ENCODE assay signal across 13 cellular contexts in genomic region chr9:120735415-120736126, GRCh38. TPM values are rescaled to one million over a fixed set of nuclear protein-coding genes. Genes with fewer than 3 reads are reported as not detected.
DNase-seq lines count a peak whose midpoint lies in the region; ATAC-seq, FAIRE-seq and TF ChIP-seq lines count a peak whose summit lies in the region.
"Had no signal": no experiment of that assay in that cellular context is flagged by ENCODE, and none has a peak within 500 bp of the region (broad histone marks: within the 10 kb centered on the region; RNA-seq: fewer than 3 reads in every experiment).

No MANE protein-coding gene starts in this region.

- POLR2A ChIA-PET in GM10248 (lab: Yijun Ruan, JAX), result interaction anchor here (0.7 kb wide), 1 partner anchor 826 kb away, joined by 3 read pairs; no protein-coding TSS in a partner anchor

- H3K27ac ChIP-seq in gastroesophageal sphincter, result peak overlapping the region in 2 of 4 donors; percentile 18 to 43
- peak overlapping the region in 1 of 2 donors; percentile 61 for H3K27ac ChIP-seq in small intestine (ENCODE audit: low read depth in 1 of 2, low read length in 1 of 2)
- H3K27ac ChIP-seq: gastrocnemius medialis had no signal

- H3K4me3 ChIP-seq in gastroesophageal sphincter (no peak overlapping the region), small intestine (ENCODE audit: low read depth in 1 of 2, low read length in 2 of 2) (no peak overlapping the region)
- H3K4me3 ChIP-seq: gastrocnemius medialis had no signal

- H3K27me3 ChIP-seq in gastroesophageal sphincter (no peaks in the 10 kb centered on the region), small intestine (ENCODE audit: control insufficient read depth in 2 of 2, insufficient read depth in 2 of 2, low read length in 2 of 2) (no peaks in the 10 kb centered on the region)
- H3K27me3 ChIP-seq: gastrocnemius medialis had no signal

- peaks cover 0 to 9% (median 4%) of the 10 kb centered on the region in 3 donors for H3K4me1 ChIP-seq in gastroesophageal sphincter
- no peaks in the 10 kb centered on the region for H3K4me1 ChIP-seq in small intestine (ENCODE audit: control insufficient read depth in 2 of 2, insufficient read depth in 1 of 2, low read depth in 1 of 2, low read length in 1 of 2)
- H3K4me1 ChIP-seq: gastrocnemius medialis had no signal

- 62 to 70% methylated on average over 3 of the region's 3 CpGs for WGBS in gastroesophageal sphincter (ENCODE audit: low coverage in 1 of 2), 2 donors
- WGBS in small intestine, 3 donors, result 64 to 71% (median 66%) methylated on average over 3 of the region's 3 CpGs

- peak; percentile 63 for ATAC-seq in GM18498 (IDR thresholded peaks at IDR 0.05; ENCODE audit: unreplicated experiment)
- peak; percentile 62 for ATAC-seq in gastroesophageal sphincter
- ATAC-seq: Panc1 had no signal

- TF ChIP-seq CTCF in gastroesophageal sphincter (IDR thresholded peaks at IDR 0.05) (no peak), GM10248 (IDR thresholded peaks at IDR 0.05; ENCODE audit: control extremely low read depth, extremely low read depth, low read depth, missing control alignments) (no peak)

- H3K36me3 ChIP-seq in gastroesophageal sphincter, result no peaks in the 10 kb centered on the region
- no peaks in the 10 kb centered on the region for H3K36me3 ChIP-seq in small intestine (ENCODE audit: control insufficient read depth in 2 of 2, insufficient read depth in 2 of 2, low read length in 2 of 2)
- H3K36me3 ChIP-seq: gastrocnemius medialis had no signal

- TF ChIP-seq POLR2A in gastroesophageal sphincter (IDR thresholded peaks at IDR 0.05), result no peak

- DNase-seq in SIG-M5 (lab: John Stamatoyannopoulos, UW) (peak; percentile 96), small intestine (peak; percentile 13), GM10248 (ENCODE audit: extremely low spot score) (no peak), NCI-H2171 (lab: John Stamatoyannopoulos, UW) (no peak), NCI-H2029 (lab: John Stamatoyannopoulos, UW) (no peak)
- DNase-seq in activated effector memory CD4-positive, alpha-beta T cell treated with anti-CD3 and anti-CD28 coated beads, Interleukin-2, amount 50 U/mL, for 16 hours, result no peak
- DNase-seq: activated CD4-positive, alpha-beta T cell treated with anti-CD3 and anti-CD28 coated beads, Interleukin-2, amount 10 ng/mL, durations not matched to agents 24 days and 14 days; DMS79; KG1 had no signal

- no peak for FAIRE-seq in small intestine (lab: Jason Lieb, UNC)

- no peak for TF ChIP-seq EP300 in gastroesophageal sphincter (IDR thresholded peaks at IDR 0.05)

- H3K9me3 ChIP-seq in gastroesophageal sphincter (no peaks in the 10 kb centered on the region), small intestine (ENCODE audit: control insufficient read depth, low read depth) (no peaks in the 10 kb centered on the region)
- H3K9me3 ChIP-seq: gastrocnemius medialis had no signal

- CTCF ChIA-PET in GM10248 (lab: Yijun Ruan, JAX), result interaction anchor here (1.0 to 2.4 kb wide), 5 partner anchors 10 to 111 kb away, joined by 3 to 10 read pairs (median 3); no protein-coding TSS in a partner anchor

RNA-seq across cellular contexts. Expression of gene MEGF9, which starts 21.3 kb away (rescaled TPM):
- total RNA-seq in gastroesophageal sphincter, result 10 to 100 TPM; 19.7 to 24.7 (median 21.5) TPM
- polyA plus RNA-seq in small intestine, result 1 to 10 TPM; 3.0 to 6.4 (median 3.8) TPM

RNA-seq across cellular contexts. Expression of gene FBXW2, which starts 57.6 kb away (rescaled TPM):
- total RNA-seq in gastroesophageal sphincter, result 10 to 100 TPM; 41.8 to 57.1 (median 50.0) TPM
- polyA plus RNA-seq in small intestine, result 10 to 100 TPM in 1 of 3 donors, 1 to 10 TPM in 2; 6.2 to 17.7 (median 8.5) TPM

Comparison
In these comparisons a context has a peak if more than half of its experiments do, and no peak if none do; other contexts are left out.
1. DNase-seq: peak in SIG-M5 (single experiment) and small intestine (single experiment); none in activated effector memory CD4-positive, alpha-beta T cell treated with anti-CD3 and anti-CD28 coated beads, Interleukin-2, amount 50 U/mL, for 16 hours (single experiment), GM10248 (single experiment), NCI-H2171 (single experiment) and NCI-H2029 (single experiment).